12 cellular contexts compared by ENCODE assay signal in the genomic region with DNA sequence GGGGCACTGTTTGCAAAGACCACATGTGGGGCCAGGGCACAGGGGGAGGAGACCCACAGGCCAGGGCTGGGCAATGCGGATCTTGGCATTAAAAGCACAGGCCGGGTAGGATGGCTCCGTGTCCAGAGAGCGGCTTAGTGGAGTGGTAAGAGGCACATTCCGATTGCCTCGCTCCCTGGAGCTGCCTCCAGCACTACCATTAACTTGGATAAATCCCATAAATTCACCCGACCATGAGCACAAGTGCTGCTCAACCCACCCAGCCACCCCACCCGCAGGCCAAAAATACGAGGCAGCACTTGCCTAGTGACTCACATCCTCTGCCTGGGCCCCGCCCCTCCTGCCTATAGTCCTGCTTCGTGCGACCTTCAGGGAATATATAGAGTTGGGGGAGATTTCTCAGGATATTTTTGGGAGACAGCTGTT.
DNase-seq lines count a peak whose midpoint lies in the region; TF ChIP-seq lines count a peak whose summit lies in the region.
"Had no signal": no experiment of that assay in that cellular context is flagged by ENCODE, and none has a peak within 500 bp of the region (broad histone marks: within the 10 kb centered on the region; RNA-seq: fewer than 3 reads in every experiment).

No MANE protein-coding gene starts in this region.

- intact Hi-C loops in transverse colon (cut with DNase I; ENCODE audit: low total_unique reads) = no loop called here

- no peak for TF ChIP-seq EP300 in transverse colon (IDR thresholded peaks at IDR 0.05; ENCODE audit: low read depth)

- no peaks in the 10 kb centered on the region for H3K27me3 ChIP-seq in transverse colon
- H3K27me3 ChIP-seq: stomach had no signal

- no peak overlapping the region for H3K4me3 ChIP-seq in epithelial cell of esophagus (ENCODE audit: low read length)
- H3K4me3 ChIP-seq in transverse colon = no peak overlapping the region
- H3K4me3 ChIP-seq: skin epidermis, stomach had no signal

- no peaks in the 10 kb centered on the region for H3K36me3 ChIP-seq in transverse colon
- H3K36me3 ChIP-seq: stomach, WERI-Rb-1 had no signal

- peak; percentile 36 for DNase-seq in RPMI7951 (ENCODE audit: low read depth)
- DNase-seq in epithelial cell of esophagus (ENCODE audit: low read depth) = peak; percentile 54
- DNase-seq in lung microvascular endothelial cell (ENCODE audit: low read depth in 2 of 2) = peak; percentile 5 to 29
- no peak for DNase-seq in transverse colon
- no peak for DNase-seq in stimulated activated naive CD4-positive, alpha-beta T cell (lab: John Stamatoyannopoulos, UW)
- no peak for DNase-seq in DMS153 (lab: John Stamatoyannopoulos, UW)
- DNase-seq in NCI-H128 (lab: John Stamatoyannopoulos, UW; ENCODE audit: unreplicated experiment) = no peak
- DNase-seq: activated naive CD8-positive, alpha-beta T cell treated with anti-CD3 and anti-CD28 coated beads for 36 hours; NCI-H2081; stomach; WERI-Rb-1 had no signal

- H3K4me1 ChIP-seq in transverse colon = no peaks in the 10 kb centered on the region

- TF ChIP-seq CTCF in epithelial cell of esophagus (IDR thresholded peaks at IDR 0.05; ENCODE audit: insufficient read depth, low read depth, low read length, missing control alignments) (no peak), transverse colon (IDR thresholded peaks at IDR 0.05) (no peak)

- peak overlapping the region in 3 of 4 donors; percentile 12 to 28 (median 19) for H3K27ac ChIP-seq in transverse colon
- H3K27ac ChIP-seq: skin epidermis, WERI-Rb-1 had no signal

- 20 to 74% methylated on average over 1 to 12 of the region's 12 CpGs for WGBS in transverse colon (ENCODE audit: low coverage in 1 of 2), 2 donors

- no peaks in the 10 kb centered on the region for H3K9me3 ChIP-seq in transverse colon
- H3K9me3 ChIP-seq: stomach had no signal

- no peak for TF ChIP-seq POLR2A in transverse colon (IDR thresholded peaks at IDR 0.05)

- in situ Hi-C loops in transverse colon (cut with MboI; ENCODE audit: low pct_ligation_motif_present in 1 of 4, low pct_unique_long_range_greater_than_20kb in 1 of 4, low sequenced_read_pairs in 3 of 4) = no loop called here

Comparison
In these comparisons a context has a peak if more than half of its experiments do, and no peak if none do; other contexts are left out.
1. DNase-seq: peak in RPMI7951 (single experiment), epithelial cell of esophagus (single experiment) and lung microvascular endothelial cell (2 of 2); none in transverse colon (single experiment), stimulated activated naive CD4-positive, alpha-beta T cell (0 of 6), DMS153 (single experiment) and NCI-H128 (single experiment).